In genomic region chr1:5338466-5338865, GRCh38 we compare ENCODE assay signal across 24 cellular contexts.
"Had no signal": no experiment of that assay in that cellular context is flagged by ENCODE, and none has a peak within 500 bp of the region (broad histone marks: within the 10 kb centered on the region; RNA-seq: fewer than 3 reads in every experiment).

No MANE protein-coding gene starts in this region.

- H3K27me3 Mint-ChIP-seq: stimulated activated naive CD8-positive, alpha-beta T cell treated with anti-CD3 and anti-CD28 coated beads, Interleukin-15, amount 100 ng/mL, for 72 hours had no signal

- H3K9me3 ChIP-seq: colonic mucosa, esophagus squamous epithelium, lower lobe of right lung, mucosa of descending colon, ovary, right lobe of liver, thyroid gland had no signal

- H3K4me1 Mint-ChIP-seq: memory B cell, naive B cell, nephron had no signal

- DNase-seq: colonic mucosa; dermis blood vessel endothelial cell; effector memory CD8-positive, alpha-beta T cell; erythroblast; esophagus squamous epithelium; foreskin melanocyte; left ventricle myocardium superior; lower lobe of right lung; mucosa of descending colon; naive B cell; ovary; right lobe of liver; small intestine; stimulated activated CD4-positive, alpha-beta T cell treated with anti-CD3 and anti-CD28 coated beads, Interleukin-12 subunit alpha, Interleukin-12 subunit beta, amount 100 ng/mL, for 4 hours; stimulated activated CD4-positive, alpha-beta T cell treated with anti-CD3 and anti-CD28 coated beads, Interleukin-1b, Interleukin-23, amount 100 ng/mL, for 48 hours; stimulated activated CD4-positive, alpha-beta T cell treated with anti-CD3 and anti-CD28 coated beads, Interleukin-4, amount 100 ng/mL, for 1 hour; stimulated activated CD8-positive, alpha-beta memory T cell treated with anti-CD3 and anti-CD28 coated beads, Interleukin-4, amount 100 ng/mL, for 48 hours; stimulated activated naive CD4-positive, alpha-beta T cell; stimulated activated naive CD8-positive, alpha-beta T cell treated with anti-CD3 and anti-CD28 coated beads, Interleukin-15, amount 100 ng/mL, for 72 hours; thyroid gland; trophoblast cell had no signal

- H3K9me3 Mint-ChIP-seq: nephron had no signal

- H3K27ac Mint-ChIP-seq: effector memory CD8-positive, alpha-beta T cell; memory B cell; nephron had no signal

- H3K36me3 Mint-ChIP-seq: memory B cell had no signal

- ATAC-seq: effector memory CD8-positive, alpha-beta T cell; left ventricle myocardium superior; lower lobe of right lung; mucosa of descending colon; right lobe of liver; stimulated activated naive CD8-positive, alpha-beta T cell treated with anti-CD3 and anti-CD28 coated beads, Interleukin-15, amount 100 ng/mL, for 72 hours had no signal

- H3K4me3 Mint-ChIP-seq: central memory CD8-positive, alpha-beta T cell; effector memory CD8-positive, alpha-beta T cell; memory B cell; naive B cell; nephron; stimulated activated naive CD8-positive, alpha-beta T cell treated with anti-CD3 and anti-CD28 coated beads, Interleukin-15, amount 100 ng/mL, for 72 hours had no signal
